1 cellular context compared by ENCODE assay signal in the genomic region with DNA sequence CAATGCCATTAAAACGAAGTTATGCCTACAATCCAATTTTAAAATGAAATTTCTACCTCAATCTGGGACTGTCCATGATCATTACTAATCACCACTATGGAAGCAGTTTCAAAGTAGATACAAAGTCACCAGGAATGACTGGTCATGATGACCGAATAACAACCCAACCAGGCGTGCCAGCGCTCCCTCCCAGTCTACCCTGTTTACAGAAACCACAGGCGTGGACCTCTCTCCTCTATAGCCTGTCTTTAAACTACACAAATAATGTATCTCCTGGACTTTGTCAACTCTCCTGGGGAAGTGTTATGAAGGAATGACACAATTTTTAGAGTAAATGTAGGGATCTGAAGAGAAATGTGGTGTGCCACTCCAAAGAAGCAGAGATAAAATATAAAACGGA.
TF ChIP-seq lines count a peak whose summit lies in the region.

No MANE protein-coding gene starts in this region.

TF ChIP-seq in WTC11, 78 proteins besides CTCF, POLR2A, EP300 and RAD21 (continued from another document):
- TF ChIP-seq, protein P1, sequence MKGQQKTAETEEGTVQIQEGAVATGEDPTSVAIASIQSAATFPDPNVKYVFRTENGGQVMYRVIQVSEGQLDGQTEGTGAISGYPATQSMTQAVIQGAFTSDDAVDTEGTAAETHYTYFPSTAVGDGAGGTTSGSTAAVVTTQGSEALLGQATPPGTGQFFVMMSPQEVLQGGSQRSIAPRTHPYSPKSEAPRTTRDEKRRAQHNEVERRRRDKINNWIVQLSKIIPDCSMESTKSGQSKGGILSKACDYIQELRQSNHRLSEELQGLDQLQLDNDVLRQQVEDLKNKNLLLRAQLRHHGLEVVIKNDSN (CRISPR knock-in tag; IDR thresholded peaks at IDR 0.05): no peak
- no peak for TF ChIP-seq TCF7 (CRISPR knock-in tag; IDR thresholded peaks at IDR 0.05; ENCODE audit: low read depth)
- TF ChIP-seq KAT7 (CRISPR knock-in tag; IDR thresholded peaks at IDR 0.05; ENCODE audit: borderline replicate concordance): no peak
